ENCODE assay signal across 20 cellular contexts in the genomic region with DNA sequence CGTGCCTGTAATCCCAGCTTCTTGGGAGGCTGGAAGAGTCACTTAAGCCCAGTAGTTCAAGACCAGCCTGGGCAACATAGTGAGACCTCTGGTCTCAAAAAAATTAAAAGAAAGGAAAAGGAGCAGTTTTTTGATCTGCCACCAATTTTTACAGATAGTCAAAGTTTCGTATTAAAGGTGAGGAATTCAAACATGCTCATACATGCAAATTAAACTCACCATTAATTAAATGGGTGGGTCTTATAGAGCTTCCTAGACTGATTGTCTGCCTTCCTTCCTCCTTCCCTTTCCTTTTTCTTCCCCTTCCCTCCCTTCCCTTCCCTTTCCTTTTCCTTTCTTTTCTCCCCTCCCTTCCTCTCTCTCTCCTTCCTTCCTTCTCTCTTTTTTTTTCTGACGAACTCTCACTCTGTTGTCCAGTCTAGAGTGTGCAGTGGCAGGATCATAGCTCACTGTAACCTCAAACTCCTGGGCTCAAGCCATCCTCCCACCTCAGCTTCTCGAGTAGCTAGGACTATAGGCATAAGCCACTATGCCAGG. TPM values are rescaled to one million over a fixed set of nuclear protein-coding genes. Genes with fewer than 3 reads are reported as not detected.
A peak's percentile ranks its signal among the peaks of the same experiment; 100 is the strongest.
DNase-seq lines count a peak whose midpoint lies in the region; ATAC-seq and TF ChIP-seq lines count a peak whose summit lies in the region.
"Had no signal": no experiment of that assay in that cellular context is flagged by ENCODE, and none has a peak within 500 bp of the region (broad histone marks: within the 10 kb centered on the region; RNA-seq: fewer than 3 reads in every experiment).

No MANE protein-coding gene starts in this region.

- TF ChIP-seq CTCF in A673 (conservative IDR thresholded peaks at IDR 0.05; ENCODE audit: low read depth, low read length) (no peak), HEK293 (tag by site-specific recombination; IDR thresholded peaks at IDR 0.05) (no peak), progenitor cell of endocrine pancreas (IDR thresholded peaks at IDR 0.05; ENCODE audit: unreplicated experiment) (no peak)

- no peak for ATAC-seq in central memory CD8-positive, alpha-beta T cell (replicated peaks; ENCODE audit: extremely low read depth, poor library complexity, severe bottlenecking)
- no peak for ATAC-seq in GM19395 (IDR thresholded peaks at IDR 0.05; ENCODE audit: unreplicated experiment)
- ATAC-seq: activated CD4-positive, CD25-positive, alpha-beta regulatory T cell treated with anti-CD3 and anti-CD28 coated beads, Interleukin-2, amount 50 U/mL, for 24 hours; foreskin keratinocyte; lower lobe of right lung had no signal

- intact Hi-C loops in A673 (cut with micrococcal nuclease; ENCODE audit: unreplicated experiment), result loop anchor here (5.0 kb wide), 1 partner anchor 87 kb away; a partner anchor contains a TSS

- CTCF ChIA-PET in A673 (lab: Charles Lee), result no interaction called here
- CTCF ChIA-PET in HEK293 (lab: Yijun Ruan, JAX), result interaction anchor here (1.9 kb wide), 1 partner anchor 15 kb away, joined by 6 read pairs; no protein-coding TSS in a partner anchor

- H3K27ac Mint-ChIP-seq in central memory CD8-positive, alpha-beta T cell (ENCODE audit: low read depth), result peak overlapping the region; percentile 13
- H3K27ac Mint-ChIP-seq in progenitor cell of endocrine pancreas, result peak overlapping the region; percentile 6

- no TSS peak for BruUV-seq in A673 (replicated peaks; lab: Mats Ljungman, UMichigan)

- no peaks in the 10 kb centered on the region for H3K36me3 ChIP-seq in A673 (ENCODE audit: insufficient read depth, low read length, poor library complexity, severe bottlenecking)
- peaks cover 3 to 15% of the 10 kb centered on the region in 2 experiments; a peak in 2 of 3 replicates for H3K36me3 ChIP-seq in HEK293 (ENCODE audit: control insufficient read depth in 2 of 2, insufficient read depth in 1 of 2, low read length in 2 of 2)
- peaks cover 10% of the 10 kb centered on the region for H3K36me3 ChIP-seq in effector memory CD4-positive, alpha-beta T cell (ENCODE audit: control insufficient read depth, insufficient read depth, low read length)

- H3K27ac ChIP-seq in A673 (ENCODE audit: low read depth, low read length, poor library complexity, severe bottlenecking), result peak overlapping the region; percentile 77
- H3K27ac ChIP-seq in HEK293 (ENCODE audit: extremely low read depth, low read depth, low read length), result no peak overlapping the region
- no peak overlapping the region for H3K27ac ChIP-seq in effector memory CD4-positive, alpha-beta T cell (ENCODE audit: insufficient read depth, low read length, poor library complexity, severe bottlenecking)
- H3K27ac ChIP-seq: foreskin keratinocyte, lower lobe of right lung had no signal

- no peaks in the 10 kb centered on the region for H3K9me3 ChIP-seq in A673 (ENCODE audit: low read depth, low read length, poor library complexity, severe bottlenecking)
- H3K9me3 ChIP-seq in HEK293 (ENCODE audit: control insufficient read depth, insufficient read depth, low read depth, low read length), result no peaks in the 10 kb centered on the region
- H3K9me3 ChIP-seq in effector memory CD4-positive, alpha-beta T cell (ENCODE audit: control insufficient read depth, low read length), result no peaks in the 10 kb centered on the region
- H3K9me3 ChIP-seq: lower lobe of right lung had no signal

- H3K27me3 Mint-ChIP-seq in central memory CD8-positive, alpha-beta T cell, result no peaks in the 10 kb centered on the region
- no peaks in the 10 kb centered on the region for H3K27me3 Mint-ChIP-seq in progenitor cell of endocrine pancreas

- peaks cover 17% of the 10 kb centered on the region for H3K36me3 Mint-ChIP-seq in central memory CD8-positive, alpha-beta T cell (ENCODE audit: insufficient read depth)
- peaks cover 14% of the 10 kb centered on the region for H3K36me3 Mint-ChIP-seq in progenitor cell of endocrine pancreas (ENCODE audit: insufficient read depth)

- H3K4me3 Mint-ChIP-seq in central memory CD8-positive, alpha-beta T cell, result no peak overlapping the region
- H3K4me3 Mint-ChIP-seq in progenitor cell of endocrine pancreas (ENCODE audit: low read depth), result no peak overlapping the region
- H3K4me3 Mint-ChIP-seq: H9 had no signal

- no peak for DNase-seq in A673 (ENCODE audit: low spot score)
- DNase-seq in central memory CD8-positive, alpha-beta T cell (ENCODE audit: low spot score in 2 of 2), result no peak
- no peak for DNase-seq in progenitor cell of endocrine pancreas (ENCODE audit: low spot score, unreplicated experiment)
- DNase-seq in effector memory CD4-positive, alpha-beta T cell, result no peak
- DNase-seq in Kasumi-1 (lab: John Stamatoyannopoulos, UW), result no peak
- DNase-seq in ecto neural progenitor cell (ENCODE audit: low spot score), result no peak
- DNase-seq: activated naive CD4-positive, alpha-beta T cell; activated T-cell treated with anti-CD3 and anti-CD28 coated beads, Interleukin-2, amount 50 U/mL, for 1 hour; C1 segment of cervical spinal cord; dermis blood vessel endothelial cell; foreskin keratinocyte; H9; hypothalamus; lower lobe of right lung; NCI-H1694 treated with DMSO at 0.1 percent for 48 hours; NCI-H774; retina had no signal

- no peaks in the 10 kb centered on the region for H3K9me3 Mint-ChIP-seq in central memory CD8-positive, alpha-beta T cell
- no peaks in the 10 kb centered on the region for H3K9me3 Mint-ChIP-seq in progenitor cell of endocrine pancreas (ENCODE audit: low read depth)
- H3K9me3 Mint-ChIP-seq: H9 had no signal

- POLR2A ChIA-PET in A673 (lab: Charles Lee; ENCODE audit: low non-redundant PET), result no interaction called here
- POLR2A ChIA-PET in HEK293 (lab: Yijun Ruan, JAX), result no interaction called here

- H3K4me1 ChIP-seq in A673 (ENCODE audit: insufficient read depth, low read length, poor library complexity, severe bottlenecking) (peaks cover 48% of the 10 kb centered on the region), HEK293 (ENCODE audit: control insufficient read depth, insufficient read depth, low read length) (no peaks in the 10 kb centered on the region)
- H3K4me1 ChIP-seq in effector memory CD4-positive, alpha-beta T cell (ENCODE audit: control insufficient read depth, insufficient read depth, low read length, poor library complexity, severe bottlenecking), result no peaks in the 10 kb centered on the region
- H3K4me1 ChIP-seq: foreskin keratinocyte had no signal

- H3K27me3 ChIP-seq in A673 (replicated peaks; ENCODE audit: insufficient read depth, low read depth, low read length, poor library complexity), result no peaks in the 10 kb centered on the region
- no peaks in the 10 kb centered on the region for H3K27me3 ChIP-seq in effector memory CD4-positive, alpha-beta T cell (replicated peaks; ENCODE audit: control insufficient read depth, insufficient read depth, low read length, poor library complexity, severe bottlenecking)
- H3K27me3 ChIP-seq: foreskin keratinocyte had no signal

- H3K4me3 ChIP-seq in A673 (ENCODE audit: low read depth, low read length, poor library complexity, severe bottlenecking) (no peak overlapping the region), HEK293 (ENCODE audit: low read depth, low read length) (no peak overlapping the region)
- H3K4me3 ChIP-seq in effector memory CD4-positive, alpha-beta T cell (ENCODE audit: insufficient read depth, low read depth, low read length, poor library complexity, severe bottlenecking), result no peak overlapping the region
- H3K4me3 ChIP-seq: lower lobe of right lung had no signal

- peaks cover 6% of the 10 kb centered on the region for H3K4me1 Mint-ChIP-seq in central memory CD8-positive, alpha-beta T cell
- no peaks in the 10 kb centered on the region for H3K4me1 Mint-ChIP-seq in progenitor cell of endocrine pancreas (ENCODE audit: low read depth)

TF ChIP-seq in HEK293, 187 proteins besides CTCF, POLR2A, EP300 and RAD21:
- TF ChIP-seq ZNF302 (tag by site-specific recombination; IDR thresholded peaks at IDR 0.05; ENCODE audit: low read depth) (no peak), PRDM1 (tag by site-specific recombination; IDR thresholded peaks at IDR 0.05) (peak; percentile 96), ZNF366 (tag by site-specific recombination; conservative IDR thresholded peaks at IDR 0.05) (peak; percentile 64)

RNA-seq across cellular contexts. Expression of a gene that starts 36.4 kb away (rescaled TPM):
- 48.7 and 50.4 TPM in 2 replicates for total RNA-seq in A673 (2021)
- 21.2 and 25.2 TPM in 2 replicates for total RNA-seq in progenitor cell of endocrine pancreas

RNA-seq across cellular contexts. Expression of a gene that starts 55.6 kb away (rescaled TPM):
- total RNA-seq in A673 (2021), result 24.8 and 32.4 TPM in 2 replicates
- total RNA-seq in progenitor cell of endocrine pancreas, result 13.0 and 14.4 TPM in 2 replicates
